Comparison of ENCODE assay signal across 21 cellular contexts in genomic region chr3:45321607-45322391, GRCh38.
DNase-seq lines count a peak whose midpoint lies in the region; ATAC-seq, FAIRE-seq and TF ChIP-seq lines count a peak whose summit lies in the region.
"Had no signal": no experiment of that assay in that cellular context is flagged by ENCODE, and none has a peak within 500 bp of the region (broad histone marks: within the 10 kb centered on the region; RNA-seq: fewer than 3 reads in every experiment).

No MANE protein-coding gene starts in this region.

- H3K27me3 Mint-ChIP-seq in activated CD8-positive, alpha-beta T cell treated with anti-CD3 and anti-CD28 coated beads for 36 hours = peaks cover 10% of the 10 kb centered on the region

- POLR2A ChIA-PET in activated CD8-positive, alpha-beta T cell treated with anti-CD3 and anti-CD28 coated beads for 36 hours (lab: Charles Lee) = no interaction called here

- ATAC-seq in activated CD8-positive, alpha-beta T cell treated with anti-CD3 and anti-CD28 coated beads for 36 hours = peak; percentile 27
- no peak for ATAC-seq in HG03159 (IDR thresholded peaks at IDR 0.05; ENCODE audit: unreplicated experiment)
- ATAC-seq: effector memory CD8-positive, alpha-beta T cell had no signal

- no peak for TF ChIP-seq CTCF in activated CD8-positive, alpha-beta T cell treated with anti-CD3 and anti-CD28 coated beads for 36 hours (IDR thresholded peaks at IDR 0.05)

- H3K4me3 ChIP-seq in Jurkat, Clone E6-1 (ENCODE audit: low read length) = no peak overlapping the region
- H3K4me3 ChIP-seq: lung, right atrium auricular region, tibial nerve had no signal

- H3K27ac Mint-ChIP-seq in activated CD8-positive, alpha-beta T cell treated with anti-CD3 and anti-CD28 coated beads for 36 hours = no peak overlapping the region
- H3K27ac Mint-ChIP-seq: activated naive CD4-positive, alpha-beta T cell treated with anti-CD3 and anti-CD28 coated beads, Interleukin-2, amount 50 U/mL, for 24 hours; CD8-positive, alpha-beta memory T cell; effector memory CD8-positive, alpha-beta T cell had no signal

- no peaks in the 10 kb centered on the region for H3K36me3 Mint-ChIP-seq in activated CD8-positive, alpha-beta T cell treated with anti-CD3 and anti-CD28 coated beads for 36 hours (ENCODE audit: low read depth)
- H3K36me3 Mint-ChIP-seq: activated naive CD4-positive, alpha-beta T cell treated with anti-CD3 and anti-CD28 coated beads, Interleukin-2, amount 50 U/mL, for 24 hours; CD8-positive, alpha-beta memory T cell had no signal

- no peak for FAIRE-seq in GM12891 (lab: Jason Lieb, UNC)

- TF ChIP-seq POLR2A in GM12891 (IDR thresholded peaks at IDR 0.05; ENCODE audit: low read depth, low read length) = no peak

- intact Hi-C loops in activated CD8-positive, alpha-beta T cell treated with anti-CD3 and anti-CD28 coated beads for 36 hours (cut with micrococcal nuclease) = no loop called here

- no peak overlapping the region for H3K4me3 Mint-ChIP-seq in activated CD8-positive, alpha-beta T cell treated with anti-CD3 and anti-CD28 coated beads for 36 hours
- H3K4me3 Mint-ChIP-seq: activated naive CD4-positive, alpha-beta T cell treated with anti-CD3 and anti-CD28 coated beads, Interleukin-2, amount 50 U/mL, for 24 hours; CD8-positive, alpha-beta memory T cell; effector memory CD8-positive, alpha-beta T cell; neural crest cell had no signal

- peaks cover 4% of the 10 kb centered on the region for H3K4me1 Mint-ChIP-seq in activated CD8-positive, alpha-beta T cell treated with anti-CD3 and anti-CD28 coated beads for 36 hours (ENCODE audit: low read depth)
- H3K4me1 Mint-ChIP-seq: activated naive CD4-positive, alpha-beta T cell treated with anti-CD3 and anti-CD28 coated beads, Interleukin-2, amount 50 U/mL, for 24 hours; CD8-positive, alpha-beta memory T cell had no signal

- peak; percentile 61 for DNase-seq in NCI-H2107 treated with DMSO at 0.1 percent for 48 hours (lab: John Stamatoyannopoulos, UW; ENCODE audit: unreplicated experiment)
- DNase-seq in NCI-H2107 (lab: John Stamatoyannopoulos, UW) = no peak
- peak; percentile 93 for DNase-seq in Jurkat, Clone E6-1 (ENCODE audit: low read depth, low spot score)
- DNase-seq in activated CD8-positive, alpha-beta T cell treated with anti-CD3 and anti-CD28 coated beads for 36 hours = peak; percentile 25
- peak; percentile 15 for DNase-seq in myocyte (ENCODE audit: low read depth)
- DNase-seq in GM12891 (ENCODE audit: insufficient read length, low spot score) = no peak
- DNase-seq in stimulated activated CD4-positive, alpha-beta T cell treated with anti-CD3 and anti-CD28 coated beads, Interleukin-4, amount 100 ng/mL, for 1 hour = no peak
- DNase-seq: activated CD4-positive, CD25-positive, alpha-beta regulatory T cell; caudate nucleus; effector memory CD8-positive, alpha-beta T cell; NCI-H446 treated with DMSO at 0.1 percent for 48 hours; OCI-M1; stimulated activated CD4-positive, alpha-beta T cell treated with anti-CD3 and anti-CD28 coated beads, Interleukin-2, amount 100 ng/mL, for 24 hours; stimulated activated CD8-positive, alpha-beta memory T cell treated with anti-CD3 and anti-CD28 coated beads, Interleukin-4, amount 100 ng/mL, for 48 hours had no signal

- no peaks in the 10 kb centered on the region for H3K9me3 Mint-ChIP-seq in activated CD8-positive, alpha-beta T cell treated with anti-CD3 and anti-CD28 coated beads for 36 hours
- H3K9me3 Mint-ChIP-seq: activated naive CD4-positive, alpha-beta T cell treated with anti-CD3 and anti-CD28 coated beads, Interleukin-2, amount 50 U/mL, for 24 hours; CD8-positive, alpha-beta memory T cell; effector memory CD8-positive, alpha-beta T cell; neural crest cell had no signal

- CTCF ChIA-PET in activated CD8-positive, alpha-beta T cell treated with anti-CD3 and anti-CD28 coated beads for 36 hours (lab: Charles Lee) = no interaction called here

TF ChIP-seq in GM12891, 5 proteins besides CTCF, POLR2A, EP300 and RAD21:
- TF ChIP-seq POLR2AphosphoS5 (IDR thresholded peaks at IDR 0.05; ENCODE audit: low read depth, low read length) = no peak
- no peak for TF ChIP-seq POU2F2 (IDR thresholded peaks at IDR 0.05; ENCODE audit: low read depth, low read length)
- TF ChIP-seq PAX5 (IDR thresholded peaks at IDR 0.05; ENCODE audit: insufficient read depth, low read length, severe bottlenecking) = no peak
- TF ChIP-seq TAF1 (IDR thresholded peaks at IDR 0.05; ENCODE audit: low read depth, low read length) = no peak
- no peak for TF ChIP-seq SPI1 (IDR thresholded peaks at IDR 0.05; ENCODE audit: low read depth, low read length)

Comparison
In these comparisons a context has a peak if more than half of its experiments do, and no peak if none do; other contexts are left out.
1. DNase-seq: peak in NCI-H2107 treated with DMSO at 0.1 percent for 48 hours (single experiment), Jurkat, Clone E6-1 (single experiment), activated CD8-positive, alpha-beta T cell treated with anti-CD3 and anti-CD28 coated beads for 36 hours (single experiment) and myocyte (single experiment); none in NCI-H2107 (single experiment), GM12891 (single experiment) and stimulated activated CD4-positive, alpha-beta T cell treated with anti-CD3 and anti-CD28 coated beads, Interleukin-4, amount 100 ng/mL, for 1 hour (single experiment).